ENCODE assay signal across 1 cellular context in the genomic region with DNA sequence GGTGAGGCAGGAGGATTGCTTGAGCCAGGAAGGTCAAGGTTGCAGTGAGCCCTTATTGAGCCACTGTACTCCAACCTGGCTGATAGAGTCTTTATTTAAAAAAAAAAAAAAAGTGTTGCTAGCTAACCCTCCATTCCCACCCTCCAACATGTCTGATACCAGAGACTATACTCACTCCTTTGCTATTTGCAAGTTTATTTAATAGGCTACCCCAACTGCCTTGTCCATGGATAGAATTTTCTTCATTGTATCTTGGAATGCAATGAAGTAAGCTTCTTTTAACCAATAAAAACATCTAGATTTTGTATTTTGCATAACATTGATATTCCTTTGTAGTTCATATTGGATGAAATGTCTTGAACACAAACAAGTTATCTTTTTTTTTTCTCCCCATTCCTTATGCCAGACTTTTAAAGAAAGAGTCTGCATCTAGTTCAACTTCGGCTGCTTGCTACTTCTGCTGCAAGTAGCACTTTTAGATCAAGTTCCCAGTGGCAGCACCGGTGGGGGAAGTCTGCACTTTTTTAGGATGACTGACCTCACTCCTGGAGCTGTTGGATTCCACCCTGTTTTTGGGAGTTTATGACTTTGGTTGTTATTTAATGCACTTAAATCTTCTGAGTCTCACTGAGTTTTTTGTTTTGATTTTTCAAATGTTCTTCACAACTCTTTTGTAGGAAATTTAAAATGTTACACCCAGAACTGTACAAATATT.
TF ChIP-seq lines count a peak whose summit lies in the region.

No MANE protein-coding gene starts in this region.

TF ChIP-seq in HepG2, 621 proteins besides CTCF, POLR2A, EP300 and RAD21:
- TF ChIP-seq SETDB1 (CRISPR knock-in tag; IDR thresholded peaks at IDR 0.05; ENCODE audit: borderline replicate concordance) (no peak), GFI1 (CRISPR knock-in tag; IDR thresholded peaks at IDR 0.05; ENCODE audit: borderline replicate concordance) (no peak), ZFP37 (CRISPR knock-in tag; IDR thresholded peaks at IDR 0.05; ENCODE audit: borderline replicate concordance) (no peak)
TF ChIP-seq in HepG2: peak in this region for 0.
